26 cellular contexts compared by ENCODE assay signal in genomic region chr16:84967828-84968227, GRCh38. TPM values are rescaled to one million over a fixed set of nuclear protein-coding genes. Genes with fewer than 3 reads are reported as not detected.
DNase-seq lines count a peak whose midpoint lies in the region; ATAC-seq and TF ChIP-seq lines count a peak whose summit lies in the region.
"Had no signal": no experiment of that assay in that cellular context is flagged by ENCODE, and none has a peak within 500 bp of the region (broad histone marks: within the 10 kb centered on the region; RNA-seq: fewer than 3 reads in every experiment).

No MANE protein-coding gene starts in this region.

- TF ChIP-seq CTCF in BE2C (IDR thresholded peaks at IDR 0.05; ENCODE audit: low read depth, low read length): no peak
- no peak for TF ChIP-seq CTCF in fibroblast of villous mesenchyme (IDR thresholded peaks at IDR 0.05; ENCODE audit: insufficient read depth, low read depth, low read length)
- TF ChIP-seq CTCF in omental fat pad (IDR thresholded peaks at IDR 0.05): no peak
- no peak for TF ChIP-seq CTCF in suprapubic skin (IDR thresholded peaks at IDR 0.05)

- no peaks in the 10 kb centered on the region for H3K27me3 ChIP-seq in BE2C
- peaks cover 6% of the 10 kb centered on the region for H3K27me3 ChIP-seq in suprapubic skin

- ATAC-seq in omental fat pad (ENCODE audit: low FRiP score) (peak; percentile 73), GM21717 (IDR thresholded peaks at IDR 0.05; ENCODE audit: unreplicated experiment) (no peak), GM19455 (IDR thresholded peaks at IDR 0.05; ENCODE audit: unreplicated experiment) (no peak)
- ATAC-seq: A549, GM12878, GM23338 had no signal

- H3K36me3 ChIP-seq in BE2C (no peaks in the 10 kb centered on the region), suprapubic skin (no peaks in the 10 kb centered on the region)
- H3K36me3 ChIP-seq: BLaER1 had no signal

- DNase-seq in BE2C: peak; percentile 27
- DNase-seq in SK-N-DZ (ENCODE audit: low spot score): peak; percentile 80
- DNase-seq in fibroblast of villous mesenchyme (ENCODE audit: low read depth): peak; percentile 87
- DNase-seq in omental fat pad (ENCODE audit: low spot score): no peak
- DNase-seq in suprapubic skin (ENCODE audit: low spot score in 2 of 2): no peak
- DNase-seq in CD1c-positive myeloid dendritic cell (ENCODE audit: extremely low spot score): no peak
- DNase-seq: Caco-2; CD4-positive, alpha-beta memory T cell; DMS 273 treated with DMSO at 0.1 percent for 48 hours; DND-41; HCEC 1CT; NCI-H1105; NCI-H2029 treated with DMSO at 0.1 percent for 48 hours; NCI-H226; NCI-H524; NCI-H774; SHP77 had no signal

- H3K4me1 ChIP-seq in BE2C: peaks cover 8% of the 10 kb centered on the region; the same call in 1 of the 2 replicates
- peaks cover 5% of the 10 kb centered on the region for H3K4me1 ChIP-seq in suprapubic skin
- H3K4me1 ChIP-seq: Caco-2 had no signal

- TF ChIP-seq EP300 in suprapubic skin (IDR thresholded peaks at IDR 0.05): no peak

- H3K27ac ChIP-seq in suprapubic skin: no peak overlapping the region
- H3K27ac ChIP-seq: A549, BLaER1, HL-60, KMS-11, SK-N-MC had no signal

- no peak for TF ChIP-seq POLR2A in suprapubic skin (IDR thresholded peaks at IDR 0.05)

- no peaks in the 10 kb centered on the region for H3K9me3 ChIP-seq in BE2C
- no peaks in the 10 kb centered on the region for H3K9me3 ChIP-seq in suprapubic skin
- H3K9me3 ChIP-seq: A549, BLaER1, Caco-2 had no signal

- WGBS in suprapubic skin: 62% methylated on average over 16 of the region's 16 CpGs

- H3K4me3 ChIP-seq in BE2C (ENCODE audit: low read depth, low read length) (no peak overlapping the region), fibroblast of villous mesenchyme (ENCODE audit: low read depth, low read length) (no peak overlapping the region), suprapubic skin (no peak overlapping the region)
- H3K4me3 ChIP-seq: A549, BLaER1, GM12878, GM23338, SK-N-MC had no signal

RNA-seq across cellular contexts. Expression of gene ZDHHC7, which starts 43.5 kb away (rescaled TPM):
- polyA plus RNA-seq in BE2C (2012; ENCODE audit: insufficient read depth, insufficient read length, low read depth): 29.1 TPM
- polyA plus RNA-seq in SK-N-DZ (2014; cell fraction: cytosol; rRNA removed): 39.0 and 53.6 TPM in 2 replicates
- polyA plus RNA-seq in SK-N-DZ (2014; cell fraction: nucleus; rRNA removed): 35.6 and 39.4 TPM in 2 replicates
- total RNA-seq in fibroblast of villous mesenchyme: 109 and 164 TPM in 2 replicates
- 10 to 100 TPM; 41.3 to 72.2 (median 51.3) TPM for total RNA-seq in omental fat pad
- total RNA-seq in suprapubic skin: 10 to 100 TPM; 45.9 to 65.5 (median 54.3) TPM

RNA-seq across cellular contexts. Expression of gene KIAA0513, which starts 59.8 kb away (rescaled TPM):
- polyA plus RNA-seq in BE2C (2012; ENCODE audit: insufficient read depth, insufficient read length, low read depth): 16.5 TPM
- polyA plus RNA-seq in SK-N-DZ (2014; cell fraction: cytosol; rRNA removed): 2.2 and 2.8 TPM in 2 replicates
- 0.80 and 1.2 TPM in 2 replicates for polyA plus RNA-seq in SK-N-DZ (2014; cell fraction: nucleus; rRNA removed)
- total RNA-seq in fibroblast of villous mesenchyme (17.7 and 26.3 TPM in 2 replicates), omental fat pad (10 to 100 TPM in 3 of 4 donors, 1 to 10 TPM in 1; 9.1 to 13.2 (median 11.2) TPM), suprapubic skin (10 to 100 TPM; 23.7 to 32.3 (median 26.6) TPM)

Comparison
In these comparisons a context has a peak if more than half of its experiments do, and no peak if none do; other contexts are left out.
1. DNase-seq: peak in BE2C (single experiment), SK-N-DZ (single experiment) and fibroblast of villous mesenchyme (single experiment); none in omental fat pad (single experiment), suprapubic skin (0 of 2) and CD1c-positive myeloid dendritic cell (single experiment).